In genomic region chr3:63979093-63979492, GRCh38 we compare ENCODE assay signal across 9 cellular contexts. TPM values are rescaled to one million over a fixed set of nuclear protein-coding genes. Genes with fewer than 3 reads are reported as not detected.
DNase-seq lines count a peak whose midpoint lies in the region; ATAC-seq and TF ChIP-seq lines count a peak whose summit lies in the region.
"Had no signal": no experiment of that assay in that cellular context is flagged by ENCODE, and none has a peak within 500 bp of the region (broad histone marks: within the 10 kb centered on the region; RNA-seq: fewer than 3 reads in every experiment).

No MANE protein-coding gene starts in this region.

- no peak overlapping the region for H3K4ac ChIP-seq in trophoblast cell (ENCODE audit: low read depth, low read length)

- H4K8ac ChIP-seq in trophoblast cell (ENCODE audit: low read depth, low read length): no peak overlapping the region

- no peak overlapping the region for H3K27ac ChIP-seq in trophoblast cell (ENCODE audit: low read depth, low read length)
- H3K27ac ChIP-seq in heart right ventricle: peak overlapping the region in 1 of 10 donors; percentile 80

- H3K18ac ChIP-seq in trophoblast cell (ENCODE audit: low read length): no peak overlapping the region

- H3K23ac ChIP-seq in trophoblast cell (ENCODE audit: low read length): no peak overlapping the region

- H3K4me1 ChIP-seq in trophoblast cell (ENCODE audit: control insufficient read depth in 1 of 2, insufficient read depth in 2 of 2, low read length in 2 of 2) (peaks cover 4% of the 10 kb centered on the region in 2 experiments), heart right ventricle (peaks cover 0 to 69% (median 32%) of the 10 kb centered on the region in 9 donors)

- intact Hi-C loops in heart right ventricle (cut with DNase I): no loop called here

- peaks cover 12 to 20% of the 10 kb centered on the region in 2 experiments for H3K36me3 ChIP-seq in trophoblast cell (ENCODE audit: control insufficient read depth in 1 of 2, insufficient read depth in 2 of 2, low read length in 2 of 2)
- H3K36me3 ChIP-seq in heart right ventricle: peaks cover 0 to 45% (median 19%) of the 10 kb centered on the region in 9 donors

- H3K79me2 ChIP-seq in trophoblast cell (ENCODE audit: control insufficient read depth, insufficient read depth, low read length, poor library complexity): no peaks in the 10 kb centered on the region

- DNase-seq in EL: peak; percentile 53
- DNase-seq in T-helper 2 cell: peak in 3 of 5 experiments; percentile 40 to 84 (median 61)
- DNase-seq in epithelial cell of esophagus (ENCODE audit: low read depth): peak; percentile 47
- peak; percentile 71 to 86 for DNase-seq in trophoblast cell
- DNase-seq in globus pallidus (ENCODE audit: low spot score): no peak
- DNase-seq in NCI-H146 (lab: John Stamatoyannopoulos, UW): no peak
- no peak for DNase-seq in heart right ventricle
- DNase-seq: Karpas-422 had no signal

- H2BK12ac ChIP-seq in trophoblast cell (ENCODE audit: low read length): no peak overlapping the region

- no peak overlapping the region for H2BK120ac ChIP-seq in trophoblast cell (ENCODE audit: insufficient read depth, low read length, poor library complexity)

- no peak overlapping the region for H3K4me2 ChIP-seq in trophoblast cell (ENCODE audit: low read length)

- no peaks in the 10 kb centered on the region for H3K9me3 ChIP-seq in trophoblast cell (ENCODE audit: insufficient read depth, low read depth, low read length)
- no peaks in the 10 kb centered on the region for H3K9me3 ChIP-seq in heart right ventricle

- H3K4me3 ChIP-seq in epithelial cell of esophagus (ENCODE audit: low read length) (no peak overlapping the region), trophoblast cell (ENCODE audit: low read depth, low read length) (no peak overlapping the region), heart right ventricle (peak overlapping the region in 1 of 10 donors; percentile 10)

- TF ChIP-seq CTCF in epithelial cell of esophagus (IDR thresholded peaks at IDR 0.05; ENCODE audit: insufficient read depth, low read depth, low read length, missing control alignments) (no peak), heart right ventricle (IDR thresholded peaks at IDR 0.05) (no peak)

- no peak for ATAC-seq in heart right ventricle
- ATAC-seq: sciatic nerve had no signal

- H2BK5ac ChIP-seq in trophoblast cell (ENCODE audit: low read depth, low read length, poor library complexity): no peak overlapping the region

- H3K14ac ChIP-seq in trophoblast cell (ENCODE audit: low read length): no peak overlapping the region

- no peak overlapping the region for H2AK5ac ChIP-seq in trophoblast cell (ENCODE audit: low read length)

- peaks cover 3% of the 10 kb centered on the region for H3K79me1 ChIP-seq in trophoblast cell (ENCODE audit: low read length)

- WGBS in trophoblast cell (ENCODE audit: extremely low coverage, insufficient coverage, insufficient read length): no CpG with 5 or more reads among the region's 5 CpGs
- 51 to 54% methylated on average over 5 of the region's 5 CpGs for WGBS in heart right ventricle, 2 donors

- no peak overlapping the region for H4K91ac ChIP-seq in trophoblast cell (ENCODE audit: low read depth, low read length)

- H2AFZ ChIP-seq in trophoblast cell (ENCODE audit: insufficient read depth, low read length, poor library complexity): no peak overlapping the region

- no peak overlapping the region for H4K12ac ChIP-seq in trophoblast cell (ENCODE audit: low read depth, low read length)

- no peaks in the 10 kb centered on the region for H3K27me3 ChIP-seq in trophoblast cell (ENCODE audit: insufficient read depth, low read length)
- H3K27me3 ChIP-seq in heart right ventricle: no peaks in the 10 kb centered on the region

- no peak overlapping the region for H3K9ac ChIP-seq in trophoblast cell (ENCODE audit: low read length)

RNA-seq across cellular contexts. Expression of gene PSMD6, which starts 44.2 kb away (rescaled TPM):
- polyA plus RNA-seq in trophoblast cell (2013): 133 and 140 TPM in 2 replicates
- total RNA-seq in heart right ventricle: 100 to 1,000 TPM in 1 of 10 donors, 10 to 100 TPM in 9; 76.6 to 103 (median 87.5) TPM
- polyA plus RNA-seq in heart right ventricle: 10 to 100 TPM; 39.0 to 85.3 TPM

Comparison
In these comparisons a context has a peak if more than half of its experiments do, and no peak if none do; other contexts are left out.
1. DNase-seq: peak in EL (single experiment), T-helper 2 cell (3 of 5), epithelial cell of esophagus (single experiment) and trophoblast cell (2 of 2); none in globus pallidus (single experiment), NCI-H146 (single experiment) and heart right ventricle (0 of 2).